1 cellular context compared by ENCODE assay signal in genomic region chr4:98466868-98467599, GRCh38.
TF ChIP-seq lines count a peak whose summit lies in the region.

No MANE protein-coding gene starts in this region.

TF ChIP-seq in HCT116, 20 proteins besides CTCF, POLR2A, EP300 and RAD21 (continued from another document):
- no peak; the same call in 1 of the 2 replicates for TF ChIP-seq CEBPB (IDR thresholded peaks at IDR 0.05; ENCODE audit: low read depth)
- no peak for TF ChIP-seq JUND (IDR thresholded peaks at IDR 0.05)
- no peak for TF ChIP-seq ELF1 (IDR thresholded peaks at IDR 0.05; ENCODE audit: borderline replicate concordance, low read depth)
- TF ChIP-seq SP1 (IDR thresholded peaks at IDR 0.05; ENCODE audit: low read depth): no peak
- TF ChIP-seq POLR2AphosphoS5 (IDR thresholded peaks at IDR 0.05; ENCODE audit: low read depth, low read length): no peak
- no peak for TF ChIP-seq ZFX (IDR thresholded peaks at IDR 0.05)
TF ChIP-seq in HCT116: peak in this region for 0.
